ENCODE assay signal across 1 cellular context in the genomic region with DNA sequence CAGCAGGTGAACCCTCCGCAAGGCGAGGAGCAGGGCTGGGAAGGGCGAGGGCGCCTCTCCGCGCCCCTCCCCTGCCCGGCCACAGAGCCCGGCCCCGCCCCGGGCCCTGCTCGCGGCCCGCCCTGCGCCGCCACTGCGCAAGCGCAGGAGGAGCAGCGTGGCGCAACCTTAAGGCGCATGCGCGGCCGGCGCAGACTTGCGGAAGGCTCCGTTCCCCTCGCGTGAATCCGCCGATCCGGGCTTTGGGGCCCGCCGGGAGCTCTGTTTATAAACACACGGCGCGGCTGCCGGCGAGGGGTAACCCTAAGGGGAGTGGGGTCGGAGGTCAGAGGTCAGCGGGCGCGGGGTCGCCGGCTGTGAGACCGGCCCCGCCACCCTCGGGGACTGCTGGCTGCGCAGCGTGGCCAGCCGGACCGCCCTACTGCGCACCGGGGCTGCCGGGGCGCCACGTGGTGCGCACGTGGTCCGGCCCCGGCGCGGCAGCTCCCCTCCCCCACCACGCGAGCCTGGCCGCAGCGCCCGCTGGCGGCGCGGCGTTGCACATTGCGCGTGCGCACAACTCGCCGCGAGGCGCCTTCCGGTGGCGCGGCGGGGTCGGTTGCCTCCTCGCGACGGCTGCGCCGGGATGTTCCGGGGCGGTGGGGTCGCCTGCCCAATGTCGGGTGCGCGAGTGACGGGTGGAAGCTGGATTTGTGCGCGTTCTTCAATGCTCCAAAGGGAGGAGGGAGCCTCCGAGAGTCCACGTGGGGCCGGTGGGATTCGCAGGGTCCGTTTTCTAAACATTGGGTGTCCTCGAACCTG.
A peak's percentile ranks its signal among the peaks of the same experiment; 100 is the strongest.
TF ChIP-seq lines count a peak whose summit lies in the region.

No MANE protein-coding gene starts in this region.

TF ChIP-seq in WTC11, 78 proteins besides CTCF, POLR2A, EP300 and RAD21 (continued from another document and continues in another):
- TF ChIP-seq, protein P1, sequence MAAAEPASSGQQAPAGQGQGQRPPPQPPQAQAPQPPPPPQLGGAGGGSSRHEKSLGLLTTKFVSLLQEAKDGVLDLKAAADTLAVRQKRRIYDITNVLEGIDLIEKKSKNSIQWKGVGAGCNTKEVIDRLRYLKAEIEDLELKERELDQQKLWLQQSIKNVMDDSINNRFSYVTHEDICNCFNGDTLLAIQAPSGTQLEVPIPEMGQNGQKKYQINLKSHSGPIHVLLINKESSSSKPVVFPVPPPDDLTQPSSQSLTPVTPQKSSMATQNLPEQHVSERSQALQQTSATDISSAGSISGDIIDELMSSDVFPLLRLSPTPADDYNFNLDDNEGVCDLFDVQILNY (CRISPR knock-in tag; IDR thresholded peaks at IDR 0.05): peak; percentile 96
- TF ChIP-seq ELF4 (CRISPR knock-in tag; IDR thresholded peaks at IDR 0.05; ENCODE audit: low read depth) (peak; percentile 73), JAZF1 (CRISPR knock-in tag; IDR thresholded peaks at IDR 0.05) (no peak), IRF2 (CRISPR knock-in tag; IDR thresholded peaks at IDR 0.05; ENCODE audit: borderline replicate concordance, low read depth) (peak; percentile 85; the same call in 1 of the 2 replicates), RORB (CRISPR knock-in tag; IDR thresholded peaks at IDR 0.05) (no peak), CREM (CRISPR knock-in tag; IDR thresholded peaks at IDR 0.05) (peak; percentile 91), PRRX2 (CRISPR knock-in tag; IDR thresholded peaks at IDR 0.05) (no peak), ZNF263 (CRISPR knock-in tag; IDR thresholded peaks at IDR 0.05; ENCODE audit: low read depth) (peak; percentile 80), ETV6 (CRISPR knock-in tag; IDR thresholded peaks at IDR 0.05) (peak; percentile 98), ZNF138 (CRISPR knock-in tag; conservative IDR thresholded peaks at IDR 0.05) (no peak; the same call in 1 of the 2 replicates), GTF2I (CRISPR knock-in tag; conservative IDR thresholded peaks at IDR 0.05) (no peak), CREB1 (CRISPR knock-in tag; IDR thresholded peaks at IDR 0.05) (no peak), SMAD3 (CRISPR knock-in tag; IDR thresholded peaks at IDR 0.05; ENCODE audit: borderline replicate concordance) (peak; percentile 82), NR3C1 (CRISPR knock-in tag; conservative IDR thresholded peaks at IDR 0.05; ENCODE audit: low read depth) (peak; percentile 97; the same call in 1 of the 2 replicates), ZNF416 (CRISPR knock-in tag; IDR thresholded peaks at IDR 0.05) (no peak), NR2C2 (CRISPR knock-in tag; IDR thresholded peaks at IDR 0.05) (peak; percentile 89), ZNF232 (CRISPR knock-in tag; IDR thresholded peaks at IDR 0.05) (peak; percentile 97), ZNF423 (CRISPR knock-in tag; IDR thresholded peaks at IDR 0.05) (no peak)
- TF ChIP-seq, protein P2, sequence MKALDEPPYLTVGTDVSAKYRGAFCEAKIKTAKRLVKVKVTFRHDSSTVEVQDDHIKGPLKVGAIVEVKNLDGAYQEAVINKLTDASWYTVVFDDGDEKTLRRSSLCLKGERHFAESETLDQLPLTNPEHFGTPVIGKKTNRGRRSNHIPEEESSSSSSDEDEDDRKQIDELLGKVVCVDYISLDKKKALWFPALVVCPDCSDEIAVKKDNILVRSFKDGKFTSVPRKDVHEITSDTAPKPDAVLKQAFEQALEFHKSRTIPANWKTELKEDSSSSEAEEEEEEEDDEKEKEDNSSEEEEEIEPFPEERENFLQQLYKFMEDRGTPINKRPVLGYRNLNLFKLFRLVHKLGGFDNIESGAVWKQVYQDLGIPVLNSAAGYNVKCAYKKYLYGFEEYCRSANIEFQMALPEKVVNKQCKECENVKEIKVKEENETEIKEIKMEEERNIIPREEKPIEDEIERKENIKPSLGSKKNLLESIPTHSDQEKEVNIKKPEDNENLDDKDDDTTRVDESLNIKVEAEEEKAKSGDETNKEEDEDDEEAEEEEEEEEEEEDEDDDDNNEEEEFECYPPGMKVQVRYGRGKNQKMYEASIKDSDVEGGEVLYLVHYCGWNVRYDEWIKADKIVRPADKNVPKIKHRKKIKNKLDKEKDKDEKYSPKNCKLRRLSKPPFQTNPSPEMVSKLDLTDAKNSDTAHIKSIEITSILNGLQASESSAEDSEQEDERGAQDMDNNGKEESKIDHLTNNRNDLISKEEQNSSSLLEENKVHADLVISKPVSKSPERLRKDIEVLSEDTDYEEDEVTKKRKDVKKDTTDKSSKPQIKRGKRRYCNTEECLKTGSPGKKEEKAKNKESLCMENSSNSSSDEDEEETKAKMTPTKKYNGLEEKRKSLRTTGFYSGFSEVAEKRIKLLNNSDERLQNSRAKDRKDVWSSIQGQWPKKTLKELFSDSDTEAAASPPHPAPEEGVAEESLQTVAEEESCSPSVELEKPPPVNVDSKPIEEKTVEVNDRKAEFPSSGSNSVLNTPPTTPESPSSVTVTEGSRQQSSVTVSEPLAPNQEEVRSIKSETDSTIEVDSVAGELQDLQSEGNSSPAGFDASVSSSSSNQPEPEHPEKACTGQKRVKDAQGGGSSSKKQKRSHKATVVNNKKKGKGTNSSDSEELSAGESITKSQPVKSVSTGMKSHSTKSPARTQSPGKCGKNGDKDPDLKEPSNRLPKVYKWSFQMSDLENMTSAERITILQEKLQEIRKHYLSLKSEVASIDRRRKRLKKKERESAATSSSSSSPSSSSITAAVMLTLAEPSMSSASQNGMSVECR (CRISPR knock-in tag; IDR thresholded peaks at IDR 0.05; ENCODE audit: borderline replicate concordance): peak; percentile 97
- TF ChIP-seq, protein P3, sequence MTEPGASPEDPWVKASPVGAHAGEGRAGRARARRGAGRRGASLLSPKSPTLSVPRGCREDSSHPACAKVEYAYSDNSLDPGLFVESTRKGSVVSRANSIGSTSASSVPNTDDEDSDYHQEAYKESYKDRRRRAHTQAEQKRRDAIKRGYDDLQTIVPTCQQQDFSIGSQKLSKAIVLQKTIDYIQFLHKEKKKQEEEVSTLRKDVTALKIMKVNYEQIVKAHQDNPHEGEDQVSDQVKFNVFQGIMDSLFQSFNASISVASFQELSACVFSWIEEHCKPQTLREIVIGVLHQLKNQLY (CRISPR knock-in tag; IDR thresholded peaks at IDR 0.05): no peak
- TF ChIP-seq, protein P4, sequence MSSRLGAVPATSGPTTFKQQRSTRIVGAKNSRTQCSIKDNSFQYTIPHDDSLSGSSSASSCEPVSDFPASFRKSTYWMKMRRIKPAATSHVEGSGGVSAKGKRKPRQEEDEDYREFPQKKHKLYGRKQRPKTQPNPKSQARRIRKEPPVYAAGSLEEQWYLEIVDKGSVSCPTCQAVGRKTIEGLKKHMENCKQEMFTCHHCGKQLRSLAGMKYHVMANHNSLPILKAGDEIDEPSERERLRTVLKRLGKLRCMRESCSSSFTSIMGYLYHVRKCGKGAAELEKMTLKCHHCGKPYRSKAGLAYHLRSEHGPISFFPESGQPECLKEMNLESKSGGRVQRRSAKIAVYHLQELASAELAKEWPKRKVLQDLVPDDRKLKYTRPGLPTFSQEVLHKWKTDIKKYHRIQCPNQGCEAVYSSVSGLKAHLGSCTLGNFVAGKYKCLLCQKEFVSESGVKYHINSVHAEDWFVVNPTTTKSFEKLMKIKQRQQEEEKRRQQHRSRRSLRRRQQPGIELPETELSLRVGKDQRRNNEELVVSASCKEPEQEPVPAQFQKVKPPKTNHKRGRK (CRISPR knock-in tag; IDR thresholded peaks at IDR 0.05; ENCODE audit: borderline replicate concordance): 0 out of 2 replicates have a peak, but pooled peaks have one; percentile 37
- TF ChIP-seq, protein P5, sequence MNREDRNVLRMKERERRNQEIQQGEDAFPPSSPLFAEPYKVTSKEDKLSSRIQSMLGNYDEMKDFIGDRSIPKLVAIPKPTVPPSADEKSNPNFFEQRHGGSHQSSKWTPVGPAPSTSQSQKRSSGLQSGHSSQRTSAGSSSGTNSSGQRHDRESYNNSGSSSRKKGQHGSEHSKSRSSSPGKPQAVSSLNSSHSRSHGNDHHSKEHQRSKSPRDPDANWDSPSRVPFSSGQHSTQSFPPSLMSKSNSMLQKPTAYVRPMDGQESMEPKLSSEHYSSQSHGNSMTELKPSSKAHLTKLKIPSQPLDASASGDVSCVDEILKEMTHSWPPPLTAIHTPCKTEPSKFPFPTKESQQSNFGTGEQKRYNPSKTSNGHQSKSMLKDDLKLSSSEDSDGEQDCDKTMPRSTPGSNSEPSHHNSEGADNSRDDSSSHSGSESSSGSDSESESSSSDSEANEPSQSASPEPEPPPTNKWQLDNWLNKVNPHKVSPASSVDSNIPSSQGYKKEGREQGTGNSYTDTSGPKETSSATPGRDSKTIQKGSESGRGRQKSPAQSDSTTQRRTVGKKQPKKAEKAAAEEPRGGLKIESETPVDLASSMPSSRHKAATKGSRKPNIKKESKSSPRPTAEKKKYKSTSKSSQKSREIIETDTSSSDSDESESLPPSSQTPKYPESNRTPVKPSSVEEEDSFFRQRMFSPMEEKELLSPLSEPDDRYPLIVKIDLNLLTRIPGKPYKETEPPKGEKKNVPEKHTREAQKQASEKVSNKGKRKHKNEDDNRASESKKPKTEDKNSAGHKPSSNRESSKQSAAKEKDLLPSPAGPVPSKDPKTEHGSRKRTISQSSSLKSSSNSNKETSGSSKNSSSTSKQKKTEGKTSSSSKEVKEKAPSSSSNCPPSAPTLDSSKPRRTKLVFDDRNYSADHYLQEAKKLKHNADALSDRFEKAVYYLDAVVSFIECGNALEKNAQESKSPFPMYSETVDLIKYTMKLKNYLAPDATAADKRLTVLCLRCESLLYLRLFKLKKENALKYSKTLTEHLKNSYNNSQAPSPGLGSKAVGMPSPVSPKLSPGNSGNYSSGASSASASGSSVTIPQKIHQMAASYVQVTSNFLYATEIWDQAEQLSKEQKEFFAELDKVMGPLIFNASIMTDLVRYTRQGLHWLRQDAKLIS (CRISPR knock-in tag; IDR thresholded peaks at IDR 0.05; ENCODE audit: borderline replicate concordance): 0 out of 2 replicates have a peak, but pooled peaks have one; percentile 22
- TF ChIP-seq, protein P6, sequence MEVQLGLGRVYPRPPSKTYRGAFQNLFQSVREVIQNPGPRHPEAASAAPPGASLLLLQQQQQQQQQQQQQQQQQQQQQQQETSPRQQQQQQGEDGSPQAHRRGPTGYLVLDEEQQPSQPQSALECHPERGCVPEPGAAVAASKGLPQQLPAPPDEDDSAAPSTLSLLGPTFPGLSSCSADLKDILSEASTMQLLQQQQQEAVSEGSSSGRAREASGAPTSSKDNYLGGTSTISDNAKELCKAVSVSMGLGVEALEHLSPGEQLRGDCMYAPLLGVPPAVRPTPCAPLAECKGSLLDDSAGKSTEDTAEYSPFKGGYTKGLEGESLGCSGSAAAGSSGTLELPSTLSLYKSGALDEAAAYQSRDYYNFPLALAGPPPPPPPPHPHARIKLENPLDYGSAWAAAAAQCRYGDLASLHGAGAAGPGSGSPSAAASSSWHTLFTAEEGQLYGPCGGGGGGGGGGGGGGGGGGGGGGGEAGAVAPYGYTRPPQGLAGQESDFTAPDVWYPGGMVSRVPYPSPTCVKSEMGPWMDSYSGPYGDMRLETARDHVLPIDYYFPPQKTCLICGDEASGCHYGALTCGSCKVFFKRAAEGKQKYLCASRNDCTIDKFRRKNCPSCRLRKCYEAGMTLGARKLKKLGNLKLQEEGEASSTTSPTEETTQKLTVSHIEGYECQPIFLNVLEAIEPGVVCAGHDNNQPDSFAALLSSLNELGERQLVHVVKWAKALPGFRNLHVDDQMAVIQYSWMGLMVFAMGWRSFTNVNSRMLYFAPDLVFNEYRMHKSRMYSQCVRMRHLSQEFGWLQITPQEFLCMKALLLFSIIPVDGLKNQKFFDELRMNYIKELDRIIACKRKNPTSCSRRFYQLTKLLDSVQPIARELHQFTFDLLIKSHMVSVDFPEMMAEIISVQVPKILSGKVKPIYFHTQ (CRISPR knock-in tag; IDR thresholded peaks at IDR 0.05): no peak
- TF ChIP-seq, protein P7, sequence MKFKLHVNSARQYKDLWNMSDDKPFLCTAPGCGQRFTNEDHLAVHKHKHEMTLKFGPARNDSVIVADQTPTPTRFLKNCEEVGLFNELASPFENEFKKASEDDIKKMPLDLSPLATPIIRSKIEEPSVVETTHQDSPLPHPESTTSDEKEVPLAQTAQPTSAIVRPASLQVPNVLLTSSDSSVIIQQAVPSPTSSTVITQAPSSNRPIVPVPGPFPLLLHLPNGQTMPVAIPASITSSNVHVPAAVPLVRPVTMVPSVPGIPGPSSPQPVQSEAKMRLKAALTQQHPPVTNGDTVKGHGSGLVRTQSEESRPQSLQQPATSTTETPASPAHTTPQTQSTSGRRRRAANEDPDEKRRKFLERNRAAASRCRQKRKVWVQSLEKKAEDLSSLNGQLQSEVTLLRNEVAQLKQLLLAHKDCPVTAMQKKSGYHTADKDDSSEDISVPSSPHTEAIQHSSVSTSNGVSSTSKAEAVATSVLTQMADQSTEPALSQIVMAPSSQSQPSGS (CRISPR knock-in tag; IDR thresholded peaks at IDR 0.05; ENCODE audit: borderline replicate concordance, low read depth): no peak
- TF ChIP-seq, protein P8, sequence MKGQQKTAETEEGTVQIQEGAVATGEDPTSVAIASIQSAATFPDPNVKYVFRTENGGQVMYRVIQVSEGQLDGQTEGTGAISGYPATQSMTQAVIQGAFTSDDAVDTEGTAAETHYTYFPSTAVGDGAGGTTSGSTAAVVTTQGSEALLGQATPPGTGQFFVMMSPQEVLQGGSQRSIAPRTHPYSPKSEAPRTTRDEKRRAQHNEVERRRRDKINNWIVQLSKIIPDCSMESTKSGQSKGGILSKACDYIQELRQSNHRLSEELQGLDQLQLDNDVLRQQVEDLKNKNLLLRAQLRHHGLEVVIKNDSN (CRISPR knock-in tag; IDR thresholded peaks at IDR 0.05): peak; percentile 73; the same call in 1 of the 2 replicates
- TF ChIP-seq, protein P9, sequence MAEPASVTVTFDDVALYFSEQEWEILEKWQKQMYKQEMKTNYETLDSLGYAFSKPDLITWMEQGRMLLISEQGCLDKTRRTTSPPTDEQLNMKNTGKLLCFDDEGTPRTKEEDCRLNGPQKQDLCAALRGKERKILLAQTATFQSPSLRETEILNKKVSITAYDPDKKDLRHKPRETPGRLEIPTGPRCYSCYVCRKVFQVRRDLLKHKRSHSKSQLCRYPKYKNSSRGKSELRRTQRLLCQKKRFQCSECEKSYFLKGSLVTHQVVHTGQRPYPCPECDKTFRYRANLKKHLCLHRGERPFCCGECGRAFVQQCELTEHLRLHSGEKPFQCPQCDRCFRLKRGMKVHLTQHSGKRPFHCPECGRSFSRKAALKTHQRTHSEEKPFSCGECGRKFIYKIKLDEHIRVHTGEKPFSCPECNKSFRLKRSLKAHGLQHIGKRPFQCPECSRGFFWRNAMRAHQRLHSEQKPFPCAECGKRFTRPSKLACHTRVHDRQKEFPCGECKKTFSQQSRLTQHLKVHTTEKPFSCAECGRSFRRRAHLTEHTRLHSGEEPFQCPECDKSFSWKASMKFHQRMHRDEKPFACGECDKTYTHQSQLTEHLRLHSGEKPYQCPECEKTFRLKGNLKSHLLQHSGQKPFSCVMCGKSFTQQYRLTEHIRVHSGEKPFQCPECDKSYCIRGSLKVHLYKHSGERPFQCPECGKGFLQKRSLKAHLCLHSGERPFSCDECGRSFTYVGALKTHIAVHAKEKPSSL (CRISPR knock-in tag; conservative IDR thresholded peaks at IDR 0.05): no peak
- TF ChIP-seq, protein P10, sequence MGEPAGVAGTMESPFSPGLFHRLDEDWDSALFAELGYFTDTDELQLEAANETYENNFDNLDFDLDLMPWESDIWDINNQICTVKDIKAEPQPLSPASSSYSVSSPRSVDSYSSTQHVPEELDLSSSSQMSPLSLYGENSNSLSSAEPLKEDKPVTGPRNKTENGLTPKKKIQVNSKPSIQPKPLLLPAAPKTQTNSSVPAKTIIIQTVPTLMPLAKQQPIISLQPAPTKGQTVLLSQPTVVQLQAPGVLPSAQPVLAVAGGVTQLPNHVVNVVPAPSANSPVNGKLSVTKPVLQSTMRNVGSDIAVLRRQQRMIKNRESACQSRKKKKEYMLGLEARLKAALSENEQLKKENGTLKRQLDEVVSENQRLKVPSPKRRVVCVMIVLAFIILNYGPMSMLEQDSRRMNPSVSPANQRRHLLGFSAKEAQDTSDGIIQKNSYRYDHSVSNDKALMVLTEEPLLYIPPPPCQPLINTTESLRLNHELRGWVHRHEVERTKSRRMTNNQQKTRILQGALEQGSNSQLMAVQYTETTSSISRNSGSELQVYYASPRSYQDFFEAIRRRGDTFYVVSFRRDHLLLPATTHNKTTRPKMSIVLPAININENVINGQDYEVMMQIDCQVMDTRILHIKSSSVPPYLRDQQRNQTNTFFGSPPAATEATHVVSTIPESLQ (CRISPR knock-in tag; IDR thresholded peaks at IDR 0.05): no peak
